ENCODE assay signal across 8 cellular contexts in the genomic region with DNA sequence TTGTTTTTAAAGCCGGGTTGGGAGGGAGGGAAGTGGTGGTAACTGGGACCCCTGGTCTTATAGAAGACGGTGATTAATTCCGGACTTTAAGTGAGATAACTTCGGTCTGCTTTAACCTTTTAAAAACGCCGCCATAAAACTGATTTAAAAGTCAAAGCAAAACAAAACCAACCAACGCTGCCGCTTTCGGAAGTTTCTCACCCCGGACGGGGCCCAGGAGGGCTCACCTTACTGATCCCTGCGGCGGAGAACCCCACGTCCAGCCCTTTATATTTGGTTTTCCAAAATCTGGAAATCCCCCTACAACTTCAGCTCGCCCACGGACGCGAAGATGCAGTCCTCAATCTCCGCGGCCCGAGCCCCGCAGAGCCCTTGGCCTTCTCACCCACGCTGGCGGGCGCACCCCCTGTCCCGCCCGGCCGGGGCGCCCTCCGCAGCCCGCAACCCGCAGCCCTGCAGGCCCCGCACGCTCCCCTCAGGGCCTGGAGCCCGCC. TPM values are rescaled to one million over a fixed set of nuclear protein-coding genes. Genes with fewer than 3 reads are reported as not detected.
DNase-seq lines count a peak whose midpoint lies in the region; ATAC-seq and TF ChIP-seq lines count a peak whose summit lies in the region.

No MANE protein-coding gene starts in this region.

- H3K27ac ChIP-seq in Karpas-422 (ENCODE audit: low read length) (no peak overlapping the region), iPS-20b (ENCODE audit: low read length) (no peak overlapping the region)

- peak overlapping the region; percentile 28; the same call in 1 of the 2 replicates for H2AFZ ChIP-seq in Karpas-422 (ENCODE audit: low read length)

- no peaks in the 10 kb centered on the region for H3K9me2 ChIP-seq in Karpas-422 (replicated peaks; ENCODE audit: insufficient read depth, low read length)

- DNase-seq in GM13976 (ENCODE audit: low spot score) (peak; percentile 67), Karpas-422 (peak; percentile 57), NCI-H774 (lab: John Stamatoyannopoulos, UW) (no peak), GM20000 (ENCODE audit: low spot score) (no peak)
- no peak for DNase-seq in activated naive CD8-positive, alpha-beta T cell treated with anti-CD3 and anti-CD28 coated beads, Interleukin-2, amount 10 ng/mL, durations not matched to agents 7 days and 5 days
- DNase-seq in stimulated activated CD4-positive, alpha-beta T cell treated with anti-CD3 and anti-CD28 coated beads, Interleukin-15, amount 100 ng/mL, for 24 hours = peak; percentile 68

- peaks cover 2% of the 10 kb centered on the region for H3K9me3 Mint-ChIP-seq in activated naive CD8-positive, alpha-beta T cell treated with anti-CD3 and anti-CD28 coated beads, Interleukin-2, amount 10 ng/mL, durations not matched to agents 7 days and 5 days

- POLR2A ChIA-PET in activated naive CD8-positive, alpha-beta T cell treated with anti-CD3 and anti-CD28 coated beads, Interleukin-2, amount 10 ng/mL, durations not matched to agents 7 days and 5 days (lab: Charles Lee) = interaction anchor here (1.0 to 1.9 kb wide), 4 partner anchors 12 to 308 kb away, joined by 3 to 7 read pairs (median 5); no protein-coding TSS in a partner anchor

- H3K4me2 ChIP-seq in Karpas-422 (ENCODE audit: low read depth, low read length, poor library complexity, severe bottlenecking) = peak overlapping the region; percentile 86

- H3K36me3 Mint-ChIP-seq in activated naive CD8-positive, alpha-beta T cell treated with anti-CD3 and anti-CD28 coated beads, Interleukin-2, amount 10 ng/mL, durations not matched to agents 7 days and 5 days = peaks cover 18% of the 10 kb centered on the region

- H3K4me3 Mint-ChIP-seq in activated naive CD8-positive, alpha-beta T cell treated with anti-CD3 and anti-CD28 coated beads, Interleukin-2, amount 10 ng/mL, durations not matched to agents 7 days and 5 days = peak overlapping the region; percentile 99

- in situ Hi-C loops in GM13976 (cut with MboI; ENCODE audit: low sequenced_read_pairs, unreplicated experiment) = no loop called here

- no peaks in the 10 kb centered on the region for H3K27me3 Mint-ChIP-seq in activated naive CD8-positive, alpha-beta T cell treated with anti-CD3 and anti-CD28 coated beads, Interleukin-2, amount 10 ng/mL, durations not matched to agents 7 days and 5 days

- ATAC-seq in GM21825 (IDR thresholded peaks at IDR 0.05; ENCODE audit: unreplicated experiment) = peak; percentile 58
- peak; percentile 80 for ATAC-seq in activated naive CD8-positive, alpha-beta T cell treated with anti-CD3 and anti-CD28 coated beads, Interleukin-2, amount 10 ng/mL, durations not matched to agents 7 days and 5 days (ENCODE audit: low read depth)

- peaks cover 44% of the 10 kb centered on the region for H3K4me1 Mint-ChIP-seq in activated naive CD8-positive, alpha-beta T cell treated with anti-CD3 and anti-CD28 coated beads, Interleukin-2, amount 10 ng/mL, durations not matched to agents 7 days and 5 days

- H3K9me3 ChIP-seq in Karpas-422 (ENCODE audit: low read length) (no peaks in the 10 kb centered on the region), iPS-20b (ENCODE audit: insufficient read depth, low read depth, low read length) (no peaks in the 10 kb centered on the region)

- peak overlapping the region; percentile 88 for H3K27ac Mint-ChIP-seq in activated naive CD8-positive, alpha-beta T cell treated with anti-CD3 and anti-CD28 coated beads, Interleukin-2, amount 10 ng/mL, durations not matched to agents 7 days and 5 days

- peaks cover 35% of the 10 kb centered on the region for H3K79me2 ChIP-seq in Karpas-422 (ENCODE audit: low read length)

- H4K20me1 ChIP-seq in Karpas-422 (ENCODE audit: insufficient read depth, low read depth, low read length) = no peaks in the 10 kb centered on the region

- H3K9ac ChIP-seq in Karpas-422 (ENCODE audit: low read length) = peak overlapping the region; percentile 77
- peak overlapping the region; percentile 91 for H3K9ac ChIP-seq in iPS-20b (ENCODE audit: low read depth, low read length)

- H3K27me3 ChIP-seq in Karpas-422 (ENCODE audit: low read length) (no peaks in the 10 kb centered on the region), iPS-20b (ENCODE audit: insufficient read depth, low read length) (no peaks in the 10 kb centered on the region)

- H3K36me3 ChIP-seq in Karpas-422 (ENCODE audit: insufficient read depth, low read length) = no peaks in the 10 kb centered on the region
- peaks cover 25% of the 10 kb centered on the region for H3K36me3 ChIP-seq in iPS-20b (ENCODE audit: insufficient read depth, low read depth, low read length)

- no peak for TF ChIP-seq CTCF in GM13976 (IDR thresholded peaks at IDR 0.05; ENCODE audit: borderline replicate concordance, control extremely low read depth, extremely low read depth, insufficient read depth, missing control alignments)
- TF ChIP-seq CTCF in GM20000 (IDR thresholded peaks at IDR 0.05; ENCODE audit: extremely low read depth, missing control alignments) = no peak

- peaks cover 42% of the 10 kb centered on the region for H3K4me1 ChIP-seq in Karpas-422 (ENCODE audit: low read length)
- H3K4me1 ChIP-seq in iPS-20b (ENCODE audit: insufficient read depth, low read length) = no peaks in the 10 kb centered on the region; the same call in 1 of the 2 replicates

- H3K4me3 ChIP-seq in Karpas-422 (ENCODE audit: low read length) = peak overlapping the region; percentile 73
- H3K4me3 ChIP-seq in iPS-20b (ENCODE audit: low read length) = peak overlapping the region; percentile 89

RNA-seq across cellular contexts. Expression of gene USP28, which starts 0.4 kb away (rescaled TPM):
- 17.4 and 45.6 TPM in 2 replicates for total RNA-seq in Karpas-422 (2014; rRNA removed; shearing (Covaris generic); ENCODE audit: low replicate concordance)
- 10 to 100 TPM; 43.0 to 44.9 TPM for total RNA-seq in activated naive CD8-positive, alpha-beta T cell treated with anti-CD3 and anti-CD28 coated beads, Interleukin-2, amount 10 ng/mL, durations not matched to agents 7 days and 5 days

RNA-seq across cellular contexts. Expression of gene HTR3B, which starts 29.6 kb away (rescaled TPM):
- total RNA-seq in Karpas-422 (2014; rRNA removed; shearing (Covaris generic); ENCODE audit: low replicate concordance) = 2.2 and 2.7 TPM in 2 replicates
- total RNA-seq in activated naive CD8-positive, alpha-beta T cell treated with anti-CD3 and anti-CD28 coated beads, Interleukin-2, amount 10 ng/mL, durations not matched to agents 7 days and 5 days = not detected

Comparison
In these comparisons a context has a peak if more than half of its experiments do, and no peak if none do; other contexts are left out.
1. DNase-seq: peak in GM13976 (single experiment), Karpas-422 (single experiment) and stimulated activated CD4-positive, alpha-beta T cell treated with anti-CD3 and anti-CD28 coated beads, Interleukin-15, amount 100 ng/mL, for 24 hours (single experiment); none in activated naive CD8-positive, alpha-beta T cell treated with anti-CD3 and anti-CD28 coated beads, Interleukin-2, amount 10 ng/mL, durations not matched to agents 7 days and 5 days (single experiment), NCI-H774 (single experiment) and GM20000 (single experiment).